In the genomic region with DNA sequence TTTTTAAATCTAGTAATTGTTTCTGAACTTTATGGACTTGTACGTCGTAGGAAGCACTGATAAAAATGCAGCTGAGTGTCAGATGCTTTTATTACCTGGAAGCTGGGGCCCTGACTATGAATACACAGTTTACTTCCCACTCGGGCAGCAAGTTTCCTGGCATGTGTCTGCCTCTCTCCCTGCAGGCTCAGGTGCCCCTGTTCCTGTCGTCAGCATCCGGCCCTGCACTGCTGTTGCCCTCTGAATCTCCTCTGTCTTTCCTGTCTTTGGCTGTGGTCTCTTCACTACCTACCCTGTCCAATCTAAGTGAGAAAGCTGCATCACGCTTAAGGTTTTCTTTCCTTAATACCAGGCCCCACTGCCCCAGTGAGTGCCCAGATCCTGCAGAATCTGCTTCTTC, we compare ENCODE assay signal across 24 cellular contexts.
DNase-seq lines count a peak whose midpoint lies in the region; ATAC-seq and TF ChIP-seq lines count a peak whose summit lies in the region.
"Had no signal": no experiment of that assay in that cellular context is flagged by ENCODE, and none has a peak within 500 bp of the region (broad histone marks: within the 10 kb centered on the region; RNA-seq: fewer than 3 reads in every experiment).

No MANE protein-coding gene starts in this region.

- H3K27me3 Mint-ChIP-seq in endodermal cell (ENCODE audit: insufficient read depth), result no peaks in the 10 kb centered on the region
- H3K27me3 Mint-ChIP-seq: activated T-helper 17 cell treated with anti-CD3 and anti-CD28 coated beads, Interleukin-2, amount 50 U/mL, for 72 hours had no signal

- no peaks in the 10 kb centered on the region for H3K4me1 Mint-ChIP-seq in endodermal cell

- no peak for TF ChIP-seq CTCF in endodermal cell (conservative IDR thresholded peaks at IDR 0.05)

- H3K27me3 ChIP-seq in aorta (ENCODE audit: control insufficient read depth in 1 of 2, insufficient read depth in 2 of 2, low read length in 1 of 2) (no peaks in the 10 kb centered on the region), endodermal cell (ENCODE audit: control insufficient read depth, insufficient read depth, low read length, poor library complexity, severe bottlenecking) (no peaks in the 10 kb centered on the region)
- H3K27me3 ChIP-seq: esophagus muscularis mucosa, hepatocyte, neural progenitor cell, sigmoid colon, stomach, tibial nerve had no signal

- 90 to 95% methylated on average over 6 of the region's 6 CpGs for WGBS in aorta, 2 donors
- 91 to 96% methylated on average over 5 to 6 of the region's 6 CpGs for WGBS in endodermal cell (ENCODE audit: insufficient coverage in 1 of 2, insufficient read length in 1 of 2), 2 experiments

- H3K4me3 ChIP-seq in aorta (ENCODE audit: low read length in 2 of 2) (no peak overlapping the region), endodermal cell (ENCODE audit: low read length) (no peak overlapping the region)
- H3K4me3 ChIP-seq: esophagus muscularis mucosa, hepatocyte, neural progenitor cell, sigmoid colon, stomach, tibial nerve had no signal

- no peak overlapping the region for H3K9ac ChIP-seq in endodermal cell (ENCODE audit: extremely low read depth, low read length, poor library complexity, severe bottlenecking)
- H3K9ac ChIP-seq: neural progenitor cell had no signal

- peaks cover 0 to 1% of the 10 kb centered on the region in 2 donors for H3K4me1 ChIP-seq in aorta (ENCODE audit: control insufficient read depth in 1 of 2, insufficient read depth in 2 of 2, low read length in 2 of 2)
- no peaks in the 10 kb centered on the region for H3K4me1 ChIP-seq in endodermal cell (ENCODE audit: control insufficient read depth, insufficient read depth, low read length)

- H3K27ac Mint-ChIP-seq in activated naive CD4-positive, alpha-beta T cell treated with anti-CD3 and anti-CD28 coated beads, Interleukin-2, amount 50 U/mL, for 72 hours, result no peak overlapping the region
- H3K27ac Mint-ChIP-seq in endodermal cell, result no peak overlapping the region
- H3K27ac Mint-ChIP-seq: activated T-helper 17 cell treated with anti-CD3 and anti-CD28 coated beads, Interleukin-2, amount 50 U/mL, for 72 hours; neural progenitor cell had no signal

- H3K36me3 ChIP-seq in aorta (ENCODE audit: control insufficient read depth in 1 of 2, insufficient read depth in 2 of 2, low read length in 1 of 2) (no peaks in the 10 kb centered on the region), endodermal cell (ENCODE audit: control insufficient read depth, insufficient read depth, low read length) (no peaks in the 10 kb centered on the region)
- H3K36me3 ChIP-seq: esophagus muscularis mucosa, neural progenitor cell, sigmoid colon, stomach, tibial nerve had no signal

- no peaks in the 10 kb centered on the region for H3K9me3 ChIP-seq in aorta (ENCODE audit: control insufficient read depth, low read length)
- H3K9me3 ChIP-seq in endodermal cell (ENCODE audit: control insufficient read depth, low read length), result no peaks in the 10 kb centered on the region
- H3K9me3 ChIP-seq: esophagus muscularis mucosa, sigmoid colon, stomach, tibial nerve had no signal

- no peaks in the 10 kb centered on the region for H3K36me3 Mint-ChIP-seq in activated naive CD4-positive, alpha-beta T cell treated with anti-CD3 and anti-CD28 coated beads, Interleukin-2, amount 50 U/mL, for 72 hours
- H3K36me3 Mint-ChIP-seq in endodermal cell (ENCODE audit: low read depth), result no peaks in the 10 kb centered on the region
- H3K36me3 Mint-ChIP-seq: neural progenitor cell had no signal

- ATAC-seq in activated naive CD4-positive, alpha-beta T cell treated with anti-CD3 and anti-CD28 coated beads, Interleukin-2, amount 50 U/mL, for 72 hours, result peak; percentile 28 to 39
- peak; percentile 70 for ATAC-seq in left colon
- no peak for ATAC-seq in aorta (ENCODE audit: low FRiP score)
- ATAC-seq: activated T-helper 17 cell treated with anti-CD3 and anti-CD28 coated beads, Interleukin-2, amount 50 U/mL, for 72 hours; HCT116 had no signal

- intact Hi-C loops in left colon (cut with DNase I, micrococcal nuclease), result no loop called here
- intact Hi-C loops in aorta (cut with DNase I), result no loop called here

- no peak overlapping the region for H3K4me3 Mint-ChIP-seq in endodermal cell
- H3K4me3 Mint-ChIP-seq: activated T-helper 17 cell treated with anti-CD3 and anti-CD28 coated beads, Interleukin-2, amount 50 U/mL, for 72 hours; neural progenitor cell had no signal

- no peak for DNase-seq in activated naive CD4-positive, alpha-beta T cell treated with anti-CD3 and anti-CD28 coated beads, Interleukin-2, amount 50 U/mL, for 72 hours (ENCODE audit: low spot score in 2 of 2)
- no peak for DNase-seq in activated naive CD4-positive, alpha-beta T cell (lab: John Stamatoyannopoulos, UW)
- DNase-seq in UCSD-AML1 (lab: John Stamatoyannopoulos, UW; ENCODE audit: unreplicated experiment), result peak; percentile 25
- no peak for DNase-seq in left colon
- DNase-seq in aorta, result no peak
- DNase-seq in endodermal cell, result no peak
- no peak for DNase-seq in SKM-1 (lab: John Stamatoyannopoulos, UW; ENCODE audit: unreplicated experiment)
- DNase-seq in NCI-H226, result no peak
- DNase-seq: amniotic stem cell; effector memory CD4-positive, alpha-beta T cell; foreskin melanocyte; NCI-H1105 treated with DMSO at 0.1 percent for 48 hours; NCI-H2029 treated with DMSO at 0.1 percent for 48 hours; NCI-H2227 treated with DMSO at 0.1 percent for 48 hours; posterior cingulate gyrus; sigmoid colon; stimulated activated CD4-positive, alpha-beta T cell treated with anti-CD3 and anti-CD28 coated beads, Interleukin-15, amount 100 ng/mL, for 24 hours; stomach had no signal

- H3K27ac ChIP-seq in aorta (ENCODE audit: low read depth in 1 of 2, low read length in 2 of 2) (no peak overlapping the region), endodermal cell (ENCODE audit: low read depth, low read length) (no peak overlapping the region)
- H3K27ac ChIP-seq: esophagus muscularis mucosa, hepatocyte, neural progenitor cell, sigmoid colon, stomach, tibial nerve had no signal

- no peaks in the 10 kb centered on the region for H3K9me3 Mint-ChIP-seq in activated naive CD4-positive, alpha-beta T cell treated with anti-CD3 and anti-CD28 coated beads, Interleukin-2, amount 50 U/mL, for 72 hours
- H3K9me3 Mint-ChIP-seq in endodermal cell, result no peaks in the 10 kb centered on the region
- H3K9me3 Mint-ChIP-seq: activated T-helper 17 cell treated with anti-CD3 and anti-CD28 coated beads, Interleukin-2, amount 50 U/mL, for 72 hours; neural progenitor cell had no signal
